In the genomic region with DNA sequence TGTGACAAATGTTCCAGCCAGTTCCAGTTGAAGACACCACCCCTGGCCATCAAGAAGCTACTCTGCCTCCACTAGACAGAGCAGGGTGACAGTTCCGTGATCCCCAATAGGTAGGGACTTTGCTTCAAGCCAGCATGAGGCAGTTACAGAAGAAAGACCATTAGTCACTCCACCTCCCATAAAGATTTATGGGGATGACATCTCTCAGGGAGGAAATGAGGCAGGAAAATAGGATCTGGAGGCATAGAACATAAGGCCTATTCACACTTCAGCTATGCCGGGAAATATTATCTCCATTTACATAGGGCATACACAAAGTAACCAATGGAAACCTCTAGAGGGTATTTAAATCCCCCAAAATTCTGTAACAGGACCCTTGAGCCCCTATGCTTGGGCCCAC, we compare ENCODE assay signal across 1 cellular context.
TF ChIP-seq lines count a peak whose summit lies in the region.

No MANE protein-coding gene starts in this region.

TF ChIP-seq in K562, 482 proteins besides CTCF, POLR2A, EP300 and RAD21:
- no peak for TF ChIP-seq ASH1L (IDR thresholded peaks at IDR 0.05; ENCODE audit: borderline replicate concordance, low read depth, partially characterized antibody)
- peak; percentile 44 for TF ChIP-seq MEIS2 (IDR thresholded peaks at IDR 0.05; ENCODE audit: partially characterized antibody)
- TF ChIP-seq ADNP (tag; IDR thresholded peaks at IDR 0.05) = no peak
- no peak for TF ChIP-seq ZBTB26 (CRISPR knock-in tag; IDR thresholded peaks at IDR 0.05)
- TF ChIP-seq, protein P1, sequence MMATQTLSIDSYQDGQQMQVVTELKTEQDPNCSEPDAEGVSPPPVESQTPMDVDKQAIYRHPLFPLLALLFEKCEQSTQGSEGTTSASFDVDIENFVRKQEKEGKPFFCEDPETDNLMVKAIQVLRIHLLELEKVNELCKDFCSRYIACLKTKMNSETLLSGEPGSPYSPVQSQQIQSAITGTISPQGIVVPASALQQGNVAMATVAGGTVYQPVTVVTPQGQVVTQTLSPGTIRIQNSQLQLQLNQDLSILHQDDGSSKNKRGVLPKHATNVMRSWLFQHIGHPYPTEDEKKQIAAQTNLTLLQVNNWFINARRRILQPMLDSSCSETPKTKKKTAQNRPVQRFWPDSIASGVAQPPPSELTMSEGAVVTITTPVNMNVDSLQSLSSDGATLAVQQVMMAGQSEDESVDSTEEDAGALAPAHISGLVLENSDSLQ (IDR thresholded peaks at IDR 0.05) = peak; percentile 22; the same call in 1 of the 2 replicates
- TF ChIP-seq PRPF4 (IDR thresholded peaks at IDR 0.05; ENCODE audit: insufficient read depth, low read depth, low read length, poor library complexity, severe bottlenecking) = no peak
- no peak for TF ChIP-seq ZNF79 (CRISPR knock-in tag; IDR thresholded peaks at IDR 0.05; ENCODE audit: low read depth)
- TF ChIP-seq, protein P2, sequence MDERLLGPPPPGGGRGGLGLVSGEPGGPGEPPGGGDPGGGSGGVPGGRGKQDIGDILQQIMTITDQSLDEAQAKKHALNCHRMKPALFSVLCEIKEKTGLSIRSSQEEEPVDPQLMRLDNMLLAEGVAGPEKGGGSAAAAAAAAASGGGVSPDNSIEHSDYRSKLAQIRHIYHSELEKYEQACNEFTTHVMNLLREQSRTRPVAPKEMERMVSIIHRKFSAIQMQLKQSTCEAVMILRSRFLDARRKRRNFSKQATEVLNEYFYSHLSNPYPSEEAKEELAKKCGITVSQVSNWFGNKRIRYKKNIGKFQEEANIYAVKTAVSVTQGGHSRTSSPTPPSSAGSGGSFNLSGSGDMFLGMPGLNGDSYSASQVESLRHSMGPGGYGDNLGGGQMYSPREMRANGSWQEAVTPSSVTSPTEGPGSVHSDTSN (CRISPR knock-in tag; IDR thresholded peaks at IDR 0.05; ENCODE audit: low read depth) = no peak
- TF ChIP-seq, protein P2 (tag; conservative IDR thresholded peaks at IDR 0.05; ENCODE audit: low read depth) = peak; percentile 40; the same call in 1 of the 2 replicates
- no peak for TF ChIP-seq PHB (CRISPR knock-in tag; IDR thresholded peaks at IDR 0.05)
- no peak for TF ChIP-seq TAF9B (IDR thresholded peaks at IDR 0.05; ENCODE audit: partially characterized antibody)
- TF ChIP-seq, protein P3, sequence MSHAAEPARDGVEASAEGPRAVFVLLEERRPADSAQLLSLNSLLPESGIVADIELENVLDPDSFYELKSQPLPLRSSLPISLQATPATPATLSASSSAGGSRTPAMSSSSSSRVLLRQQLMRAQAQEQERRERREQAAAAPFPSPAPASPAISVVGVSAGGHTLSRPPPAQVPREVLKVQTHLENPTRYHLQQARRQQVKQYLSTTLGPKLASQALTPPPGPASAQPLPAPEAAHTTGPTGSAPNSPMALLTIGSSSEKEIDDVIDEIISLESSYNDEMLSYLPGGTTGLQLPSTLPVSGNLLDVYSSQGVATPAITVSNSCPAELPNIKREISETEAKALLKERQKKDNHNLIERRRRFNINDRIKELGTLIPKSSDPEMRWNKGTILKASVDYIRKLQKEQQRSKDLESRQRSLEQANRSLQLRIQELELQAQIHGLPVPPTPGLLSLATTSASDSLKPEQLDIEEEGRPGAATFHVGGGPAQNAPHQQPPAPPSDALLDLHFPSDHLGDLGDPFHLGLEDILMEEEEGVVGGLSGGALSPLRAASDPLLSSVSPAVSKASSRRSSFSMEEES (CRISPR knock-in tag; IDR thresholded peaks at IDR 0.05) = peak; percentile 59; the same call in 1 of the 2 replicates
- no peak for TF ChIP-seq SIX5 (IDR thresholded peaks at IDR 0.05; ENCODE audit: borderline replicate concordance in 1 of 2, insufficient read depth in 1 of 2, low read depth in 1 of 2, low read length in 2 of 2)
- TF ChIP-seq TSC22D4 (tag; IDR thresholded peaks at IDR 0.05) = no peak
- no peak for TF ChIP-seq ETV6 (IDR thresholded peaks at IDR 0.05; ENCODE audit: borderline replicate concordance in 1 of 2, low read depth in 2 of 2, low read length in 1 of 2)
- TF ChIP-seq ETV6 (CRISPR knock-in tag; IDR thresholded peaks at IDR 0.05; ENCODE audit: borderline replicate concordance) = no peak
